In genomic region chr13:78121001-78121400, GRCh38 we compare ENCODE assay signal across 17 cellular contexts.
A peak's percentile ranks its signal among the peaks of the same experiment; 100 is the strongest.
DNase-seq lines count a peak whose midpoint lies in the region; ATAC-seq and TF ChIP-seq lines count a peak whose summit lies in the region.
"Had no signal": no experiment of that assay in that cellular context is flagged by ENCODE, and none has a peak within 500 bp of the region (broad histone marks: within the 10 kb centered on the region; RNA-seq: fewer than 3 reads in every experiment).

No MANE protein-coding gene starts in this region.

- 0 out of 2 replicates have a peak, but pooled peaks cover 6% of the 10 kb centered on the region for H3K27me3 ChIP-seq in SK-N-SH (ENCODE audit: insufficient read depth)

- no peaks in the 10 kb centered on the region for H3K9me2 ChIP-seq in SK-N-SH

- H3K36me3 Mint-ChIP-seq in brain = no peaks in the 10 kb centered on the region
- H3K36me3 Mint-ChIP-seq: CD8-positive, alpha-beta memory T cell had no signal

- H3K9me3 ChIP-seq in SK-N-SH = no peaks in the 10 kb centered on the region
- H3K9me3 ChIP-seq: prostate gland had no signal

- TF ChIP-seq EP300 in SK-N-SH (IDR thresholded peaks at IDR 0.05; ENCODE audit: borderline replicate concordance in 1 of 2, low read depth in 1 of 2, low read length in 1 of 2) = no peak

- CTCF ChIA-PET in SK-N-SH (lab: Yijun Ruan, JAX) = interaction anchor here (0.6 to 3.1 kb wide), 37 partner anchors 8 to 1337 kb away, joined by 3 to 30 read pairs (median 4); no protein-coding TSS in a partner anchor

- TF ChIP-seq CTCF in SK-N-SH (IDR thresholded peaks at IDR 0.05) (no peak), brain (conservative IDR thresholded peaks at IDR 0.05) (no peak)

- H3F3A ChIP-seq in SK-N-SH (replicated peaks; ENCODE audit: insufficient read depth) = no peaks in the 10 kb centered on the region

- no peak overlapping the region for H3K27ac ChIP-seq in SK-N-SH (ENCODE audit: low read depth in 2 of 2, low read length in 1 of 2)
- H3K27ac ChIP-seq: 22Rv1, prostate gland had no signal

- ATAC-seq in SK-N-SH treated with all-trans-retinoic acid at 6 μM for 48 hours = no peak
- no peak for ATAC-seq in GM21367 (IDR thresholded peaks at IDR 0.05; ENCODE audit: unreplicated experiment)

- H2AFZ ChIP-seq in SK-N-SH (ENCODE audit: low read depth) = no peak overlapping the region

- H3K4me3 ChIP-seq in SK-N-SH (ENCODE audit: low read depth in 2 of 2, low read length in 1 of 2) = peak overlapping the region in 1 of 2 experiments; percentile 30; a peak in 1 of 4 replicates
- H3K4me3 ChIP-seq: prostate gland had no signal

- WGBS in SK-N-SH (ENCODE audit: low lambda C conversion rate) = 4% methylated on average over 3 of the region's 3 CpGs

- peak overlapping the region; percentile 23; the same call in 1 of the 2 replicates for H3K4me2 ChIP-seq in SK-N-SH

- H3K4me1 Mint-ChIP-seq in brain = peaks cover 13% of the 10 kb centered on the region

- H3K27me3 Mint-ChIP-seq in brain = peaks cover 7% of the 10 kb centered on the region

- POLR2A ChIA-PET in SK-N-SH (lab: Yijun Ruan, JAX) = no interaction called here

- H3K36me3 ChIP-seq in SK-N-SH (replicated peaks in 1 of 2; ENCODE audit: control insufficient read depth in 1 of 2, insufficient read depth in 2 of 2, low read length in 1 of 2) = no peaks in the 10 kb centered on the region
- H3K36me3 ChIP-seq: prostate gland had no signal

- H3K9me3 Mint-ChIP-seq in brain = peaks cover 0 to 10% (median 7%) of the 10 kb centered on the region in 5 experiments
- H3K9me3 Mint-ChIP-seq: activated CD4-positive, alpha-beta memory T cell treated with anti-CD3 and anti-CD28 coated beads, Interleukin-2, amount 10 ng/mL, durations not matched to agents 7 days and 5 days; activated naive CD4-positive, alpha-beta T cell treated with anti-CD3 and anti-CD28 coated beads for 36 hours; effector memory CD8-positive, alpha-beta T cell; nephron progenitor cell had no signal

- H3K79me2 ChIP-seq in SK-N-SH (ENCODE audit: insufficient read depth) = no peaks in the 10 kb centered on the region

- no peak overlapping the region for H3K9ac ChIP-seq in SK-N-SH

- no peaks in the 10 kb centered on the region for H4K20me1 ChIP-seq in SK-N-SH (ENCODE audit: insufficient read depth)

- peak overlapping the region in 3 of 5 experiments; percentile 3 to 33 (median 8) for H3K4me3 Mint-ChIP-seq in brain
- H3K4me3 Mint-ChIP-seq: activated CD4-positive, alpha-beta memory T cell treated with anti-CD3 and anti-CD28 coated beads, Interleukin-2, amount 10 ng/mL, durations not matched to agents 7 days and 5 days; activated naive CD4-positive, alpha-beta T cell treated with anti-CD3 and anti-CD28 coated beads for 36 hours; effector memory CD8-positive, alpha-beta T cell; nephron progenitor cell had no signal

- DNase-seq in SK-N-SH (no peak), inferior parietal cortex (ENCODE audit: extremely low spot score) (peak; percentile 12), amniotic stem cell (lab: John Stamatoyannopoulos, UW) (no peak), NCI-H446 treated with DMSO at 0.1 percent for 48 hours (lab: John Stamatoyannopoulos, UW) (no peak), middle frontal gyrus (ENCODE audit: extremely low spot score, low spot score) (no peak)
- DNase-seq: activated CD4-positive, CD25-positive, alpha-beta regulatory T cell; T-helper 9 cell had no signal

- peak overlapping the region in 4 of 5 experiments; percentile 15 to 78 (median 26) for H3K27ac Mint-ChIP-seq in brain
- H3K27ac Mint-ChIP-seq: activated CD4-positive, alpha-beta memory T cell treated with anti-CD3 and anti-CD28 coated beads, Interleukin-2, amount 10 ng/mL, durations not matched to agents 7 days and 5 days; activated naive CD4-positive, alpha-beta T cell treated with anti-CD3 and anti-CD28 coated beads for 36 hours; CD8-positive, alpha-beta memory T cell; effector memory CD8-positive, alpha-beta T cell; nephron progenitor cell had no signal

- TF ChIP-seq RAD21 in SK-N-SH (IDR thresholded peaks at IDR 0.05; ENCODE audit: low read length) = no peak

- H3K4me1 ChIP-seq in SK-N-SH (ENCODE audit: control insufficient read depth in 1 of 2, insufficient read depth in 2 of 2, low read depth in 1 of 2, low read length in 1 of 2) = no peaks in the 10 kb centered on the region; a peak in 1 of 4 replicates
- H3K4me1 ChIP-seq: prostate gland had no signal

TF ChIP-seq in SK-N-SH, 30 proteins besides CTCF, POLR2A, EP300 and RAD21:
- TF ChIP-seq, protein P1, sequence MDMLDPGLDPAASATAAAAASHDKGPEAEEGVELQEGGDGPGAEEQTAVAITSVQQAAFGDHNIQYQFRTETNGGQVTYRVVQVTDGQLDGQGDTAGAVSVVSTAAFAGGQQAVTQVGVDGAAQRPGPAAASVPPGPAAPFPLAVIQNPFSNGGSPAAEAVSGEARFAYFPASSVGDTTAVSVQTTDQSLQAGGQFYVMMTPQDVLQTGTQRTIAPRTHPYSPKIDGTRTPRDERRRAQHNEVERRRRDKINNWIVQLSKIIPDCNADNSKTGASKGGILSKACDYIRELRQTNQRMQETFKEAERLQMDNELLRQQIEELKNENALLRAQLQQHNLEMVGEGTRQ (IDR thresholded peaks at IDR 0.05; ENCODE audit: borderline replicate concordance, low read depth, low read length) = no peak
- no peak for TF ChIP-seq FOSL2 (IDR thresholded peaks at IDR 0.05; ENCODE audit: borderline replicate concordance, low read depth)
TF ChIP-seq in SK-N-SH: peak in this region for 0.

TF ChIP-seq in SK-N-SH treated with all-trans-retinoic acid at 6 μM for 48 hours, 23 proteins besides CTCF, POLR2A, EP300 and RAD21:
- TF ChIP-seq ZNF8 (CRISPR knock-in tag; IDR thresholded peaks at IDR 0.05) (no peak), ZNF70 (CRISPR knock-in tag; IDR thresholded peaks at IDR 0.05) (no peak), ISL1 (CRISPR knock-in tag; IDR thresholded peaks at IDR 0.05) (no peak), CSDC2 (CRISPR knock-in tag; IDR thresholded peaks at IDR 0.05) (no peak), SNAI2 (CRISPR knock-in tag; IDR thresholded peaks at IDR 0.05) (no peak), TCF4 (CRISPR knock-in tag; IDR thresholded peaks at IDR 0.05; ENCODE audit: borderline replicate concordance) (no peak), BACH2 (CRISPR knock-in tag; IDR thresholded peaks at IDR 0.05; ENCODE audit: borderline replicate concordance) (no peak), PPARA (CRISPR knock-in tag; IDR thresholded peaks at IDR 0.05; ENCODE audit: borderline replicate concordance) (no peak)
- TF ChIP-seq, protein P2, sequence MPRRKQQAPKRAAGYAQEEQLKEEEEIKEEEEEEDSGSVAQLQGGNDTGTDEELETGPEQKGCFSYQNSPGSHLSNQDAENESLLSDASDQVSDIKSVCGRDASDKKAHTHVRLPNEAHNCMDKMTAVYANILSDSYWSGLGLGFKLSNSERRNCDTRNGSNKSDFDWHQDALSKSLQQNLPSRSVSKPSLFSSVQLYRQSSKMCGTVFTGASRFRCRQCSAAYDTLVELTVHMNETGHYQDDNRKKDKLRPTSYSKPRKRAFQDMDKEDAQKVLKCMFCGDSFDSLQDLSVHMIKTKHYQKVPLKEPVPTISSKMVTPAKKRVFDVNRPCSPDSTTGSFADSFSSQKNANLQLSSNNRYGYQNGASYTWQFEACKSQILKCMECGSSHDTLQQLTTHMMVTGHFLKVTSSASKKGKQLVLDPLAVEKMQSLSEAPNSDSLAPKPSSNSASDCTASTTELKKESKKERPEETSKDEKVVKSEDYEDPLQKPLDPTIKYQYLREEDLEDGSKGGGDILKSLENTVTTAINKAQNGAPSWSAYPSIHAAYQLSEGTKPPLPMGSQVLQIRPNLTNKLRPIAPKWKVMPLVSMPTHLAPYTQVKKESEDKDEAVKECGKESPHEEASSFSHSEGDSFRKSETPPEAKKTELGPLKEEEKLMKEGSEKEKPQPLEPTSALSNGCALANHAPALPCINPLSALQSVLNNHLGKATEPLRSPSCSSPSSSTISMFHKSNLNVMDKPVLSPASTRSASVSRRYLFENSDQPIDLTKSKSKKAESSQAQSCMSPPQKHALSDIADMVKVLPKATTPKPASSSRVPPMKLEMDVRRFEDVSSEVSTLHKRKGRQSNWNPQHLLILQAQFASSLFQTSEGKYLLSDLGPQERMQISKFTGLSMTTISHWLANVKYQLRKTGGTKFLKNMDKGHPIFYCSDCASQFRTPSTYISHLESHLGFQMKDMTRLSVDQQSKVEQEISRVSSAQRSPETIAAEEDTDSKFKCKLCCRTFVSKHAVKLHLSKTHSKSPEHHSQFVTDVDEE (CRISPR knock-in tag; IDR thresholded peaks at IDR 0.05) = no peak
- TF ChIP-seq, protein P3, sequence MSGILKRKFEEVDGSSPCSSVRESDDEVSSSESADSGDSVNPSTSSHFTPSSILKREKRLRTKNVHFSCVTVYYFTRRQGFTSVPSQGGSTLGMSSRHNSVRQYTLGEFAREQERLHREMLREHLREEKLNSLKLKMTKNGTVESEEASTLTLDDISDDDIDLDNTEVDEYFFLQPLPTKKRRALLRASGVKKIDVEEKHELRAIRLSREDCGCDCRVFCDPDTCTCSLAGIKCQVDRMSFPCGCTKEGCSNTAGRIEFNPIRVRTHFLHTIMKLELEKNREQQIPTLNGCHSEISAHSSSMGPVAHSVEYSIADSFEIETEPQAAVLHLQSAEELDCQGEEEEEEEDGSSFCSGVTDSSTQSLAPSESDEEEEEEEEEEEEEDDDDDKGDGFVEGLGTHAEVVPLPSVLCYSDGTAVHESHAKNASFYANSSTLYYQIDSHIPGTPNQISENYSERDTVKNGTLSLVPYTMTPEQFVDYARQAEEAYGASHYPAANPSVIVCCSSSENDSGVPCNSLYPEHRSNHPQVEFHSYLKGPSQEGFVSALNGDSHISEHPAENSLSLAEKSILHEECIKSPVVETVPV (CRISPR knock-in tag; IDR thresholded peaks at IDR 0.05) = no peak
